Comparison of ENCODE assay signal across 14 cellular contexts in the genomic region with DNA sequence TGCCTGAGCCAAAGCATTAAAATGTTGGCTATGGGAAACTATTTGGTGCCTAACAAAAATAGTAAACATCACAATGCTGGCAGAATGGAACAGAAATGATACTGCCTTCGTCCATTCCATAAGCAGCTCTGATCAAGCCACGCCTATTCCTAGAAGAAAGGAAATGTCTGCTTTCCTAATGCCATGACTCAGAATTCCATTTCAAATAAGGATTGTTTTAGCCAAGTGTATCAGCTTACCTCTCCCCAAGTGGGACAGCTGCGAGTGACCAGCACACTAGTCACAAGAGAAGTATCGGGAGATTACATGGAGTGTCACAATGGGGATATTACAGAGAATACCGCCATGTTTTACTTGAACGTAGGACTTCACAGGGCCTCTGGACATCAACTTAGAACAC. TPM values are rescaled to one million over a fixed set of nuclear protein-coding genes. Genes with fewer than 3 reads are reported as not detected.
A peak's percentile ranks its signal among the peaks of the same experiment; 100 is the strongest.
DNase-seq lines count a peak whose midpoint lies in the region; ATAC-seq and TF ChIP-seq lines count a peak whose summit lies in the region.
"Had no signal": no experiment of that assay in that cellular context is flagged by ENCODE, and none has a peak within 500 bp of the region (broad histone marks: within the 10 kb centered on the region; RNA-seq: fewer than 3 reads in every experiment).

No MANE protein-coding gene starts in this region.

- H3K9me3 ChIP-seq in breast epithelium (no peaks in the 10 kb centered on the region), thoracic aorta (no peaks in the 10 kb centered on the region)
- H3K9me3 ChIP-seq in CD8-positive, alpha-beta memory T cell (ENCODE audit: low read length), result no peaks in the 10 kb centered on the region
- H3K9me3 ChIP-seq: Peyer's patch had no signal

- H3K9me3 Mint-ChIP-seq in MCF 10A (ENCODE audit: unreplicated experiment), result no peaks in the 10 kb centered on the region
- H3K9me3 Mint-ChIP-seq in CD8-positive, alpha-beta memory T cell, result peaks cover 0 to 7% (median 3%) of the 10 kb centered on the region in 5 donors
- H3K9me3 Mint-ChIP-seq: activated T-helper 2 cell treated with anti-CD3 and anti-CD28 coated beads, Interferon-gamma antibody, Interleukin-2, Interleukin-4, amounts not matched to agents 10 μg/mL and 5 μg/mL and 100 μg/mL, durations not matched to agents 14 hours and 24 hours and 36 hours had no signal

- no peaks in the 10 kb centered on the region for H3K36me3 Mint-ChIP-seq in MCF 10A (ENCODE audit: insufficient read depth, unreplicated experiment)
- H3K36me3 Mint-ChIP-seq in CD8-positive, alpha-beta memory T cell, result peaks cover 0 to 6% (median 0%) of the 10 kb centered on the region in 3 donors

- no peaks in the 10 kb centered on the region for H3K27me3 Mint-ChIP-seq in MCF 10A (ENCODE audit: insufficient read depth, unreplicated experiment)
- H3K27me3 Mint-ChIP-seq in CD8-positive, alpha-beta memory T cell, result peaks cover 9 to 25% of the 10 kb centered on the region in 2 donors

- no TSS peak for BruUV-seq in MCF 10A (replicated peaks; lab: Mats Ljungman, UMichigan)

- POLR2A ChIA-PET in MCF 10A (lab: Yijun Ruan, JAX), result interaction anchor here (0.6 to 1.5 kb wide), 5 partner anchors 9 to 81 kb away, joined by 3 to 10 read pairs (median 4); a partner anchor contains a TSS
- POLR2A ChIA-PET in CD8-positive, alpha-beta memory T cell (lab: Charles Lee), result no interaction called here

- peak overlapping the region; percentile 9 for H3K4me3 Mint-ChIP-seq in MCF 10A (ENCODE audit: unreplicated experiment)
- H3K4me3 Mint-ChIP-seq in CD8-positive, alpha-beta memory T cell, result no peak overlapping the region

- intact Hi-C loops in MCF 10A (cut with micrococcal nuclease) (no loop called here), breast epithelium (cut with DNase I; ENCODE audit: low total_unique reads) (no loop called here)

- TF ChIP-seq POLR2A in breast epithelium (IDR thresholded peaks at IDR 0.05), result no peak

- H3K36me3 ChIP-seq in breast epithelium (no peaks in the 10 kb centered on the region), thoracic aorta (peaks cover 4% of the 10 kb centered on the region)
- H3K36me3 ChIP-seq in CD8-positive, alpha-beta memory T cell (ENCODE audit: insufficient read depth, low read length), result no peaks in the 10 kb centered on the region
- H3K36me3 ChIP-seq: Peyer's patch had no signal

- H3K4me1 ChIP-seq in breast epithelium (no peaks in the 10 kb centered on the region), foreskin keratinocyte (peaks cover 20% of the 10 kb centered on the region), thoracic aorta (ENCODE audit: control insufficient read depth in 1 of 2, low read depth in 2 of 2) (peaks cover 4 to 14% of the 10 kb centered on the region in 2 donors)
- H3K4me1 ChIP-seq in CD8-positive, alpha-beta memory T cell (ENCODE audit: insufficient read depth, low read length), result no peaks in the 10 kb centered on the region
- H3K4me1 ChIP-seq: Peyer's patch had no signal

- DNase-seq in MCF 10A (ENCODE audit: unreplicated experiment) (peak; percentile 95), breast epithelium (ENCODE audit: low spot score in 2 of 2) (no peak), amniotic stem cell (lab: John Stamatoyannopoulos, UW) (peak; percentile 66), foreskin keratinocyte (peak; percentile 75 to 87), thoracic aorta (ENCODE audit: low spot score) (no peak), NCI-H1930 (lab: John Stamatoyannopoulos, UW) (no peak)
- DNase-seq in CD8-positive, alpha-beta memory T cell, result no peak
- DNase-seq: effector CD4-positive, alpha-beta T cell; NCI-H1436; Peyer's patch; stimulated activated CD4-positive, alpha-beta T cell treated with anti-CD3 and anti-CD28 coated beads, Interleukin-4, amount 100 ng/mL, for 24 hours had no signal

- H3K4me3 ChIP-seq in breast epithelium, result no peak overlapping the region
- H3K4me3 ChIP-seq in thoracic aorta, result no peak overlapping the region
- H3K4me3 ChIP-seq in CD8-positive, alpha-beta memory T cell (ENCODE audit: low read length), result no peak overlapping the region
- H3K4me3 ChIP-seq: Peyer's patch had no signal

- peak overlapping the region in 1 of 2 donors; percentile 32 for H3K27ac ChIP-seq in breast epithelium
- H3K27ac ChIP-seq in foreskin keratinocyte, result peak overlapping the region; percentile 71
- H3K27ac ChIP-seq in thoracic aorta, result peak overlapping the region in 1 of 2 donors; percentile 61
- H3K27ac ChIP-seq in CD8-positive, alpha-beta memory T cell (ENCODE audit: low read depth, low read length), result no peak overlapping the region
- H3K27ac ChIP-seq: Peyer's patch had no signal

- TF ChIP-seq CTCF in MCF 10A (IDR thresholded peaks at IDR 0.05; ENCODE audit: unreplicated experiment) (no peak), breast epithelium (IDR thresholded peaks at IDR 0.05) (no peak), foreskin keratinocyte (conservative IDR thresholded peaks at IDR 0.05) (no peak), thoracic aorta (IDR thresholded peaks at IDR 0.05) (no peak)

- peak overlapping the region; percentile 85 for H3K27ac Mint-ChIP-seq in MCF 10A (ENCODE audit: low read depth, unreplicated experiment)
- peak overlapping the region in 1 of 8 donors; percentile 11 for H3K27ac Mint-ChIP-seq in CD8-positive, alpha-beta memory T cell
- H3K27ac Mint-ChIP-seq: activated T-helper 2 cell treated with anti-CD3 and anti-CD28 coated beads, Interferon-gamma antibody, Interleukin-2, Interleukin-4, amounts not matched to agents 10 μg/mL and 5 μg/mL and 100 μg/mL, durations not matched to agents 14 hours and 24 hours and 36 hours had no signal

- ATAC-seq in foreskin keratinocyte (peak; percentile 89), thoracic aorta (ENCODE audit: insufficient number of reproducible peaks, low FRiP score, low read depth) (peak; percentile 82), HG03196 (IDR thresholded peaks at IDR 0.05; ENCODE audit: unreplicated experiment) (no peak)
- ATAC-seq: activated CD4-positive, CD25-positive, alpha-beta regulatory T cell treated with anti-CD3 and anti-CD28 coated beads, Interleukin-2, amount 50 U/mL, for 24 hours had no signal

- peaks cover 25% of the 10 kb centered on the region for H3K4me1 Mint-ChIP-seq in MCF 10A (ENCODE audit: insufficient read depth, unreplicated experiment)
- no peaks in the 10 kb centered on the region for H3K4me1 Mint-ChIP-seq in CD8-positive, alpha-beta memory T cell

- CTCF ChIA-PET in MCF 10A (lab: Yijun Ruan, JAX), result interaction anchor here (0.6 to 1.1 kb wide), 2 partner anchors 15 to 317 kb away, joined by 3 to 4 read pairs; no protein-coding TSS in a partner anchor
- CTCF ChIA-PET in CD8-positive, alpha-beta memory T cell (lab: Charles Lee), result no interaction called here

- H3K27me3 ChIP-seq in breast epithelium (no peaks in the 10 kb centered on the region), foreskin keratinocyte (no peaks in the 10 kb centered on the region), thoracic aorta (replicated peaks; ENCODE audit: insufficient read depth) (no peaks in the 10 kb centered on the region)
- H3K27me3 ChIP-seq in CD8-positive, alpha-beta memory T cell (ENCODE audit: insufficient read depth, low read length, poor library complexity, severe bottlenecking), result no peaks in the 10 kb centered on the region
- H3K27me3 ChIP-seq: Peyer's patch had no signal

RNA-seq across cellular contexts. Expression of a gene that starts 38.7 kb away (rescaled TPM):
- total RNA-seq in MCF 10A (2022), result 0.79 and 2.0 TPM in 2 replicates
- total RNA-seq in breast epithelium, result 10 to 100 TPM in 2 of 3 donors, 1 to 10 TPM in 1; 8.6 to 20.8 (median 16.1) TPM
- total RNA-seq in foreskin keratinocyte, result 3.2 and 4.8 TPM in 2 replicates
- polyA plus RNA-seq in foreskin keratinocyte, result 3.4 and 4.0 TPM in 2 replicates
- total RNA-seq in thoracic aorta, result 10 to 100 TPM; 30.4 to 45.2 TPM
- total RNA-seq in CD8-positive, alpha-beta memory T cell, result under 1 TPM in 1 of 2 experiments, not detected in 1; 0.11 TPM
- not detected for polyA plus RNA-seq in CD8-positive, alpha-beta memory T cell

RNA-seq across cellular contexts. Expression of a gene that starts 45.6 kb away (rescaled TPM):
- 31.6 and 31.8 TPM in 2 replicates for total RNA-seq in MCF 10A (2022)
- total RNA-seq in breast epithelium, result 10 to 100 TPM; 14.4 to 37.5 (median 29.8) TPM
- total RNA-seq in foreskin keratinocyte, result 21.7 and 22.3 TPM in 2 replicates
- 8.7 and 10.3 TPM in 2 replicates for polyA plus RNA-seq in foreskin keratinocyte
- total RNA-seq in thoracic aorta, result 10 to 100 TPM in 1 of 2 donors, 1 to 10 TPM in 1; 8.0 to 24.5 TPM
- total RNA-seq in CD8-positive, alpha-beta memory T cell, result 10 to 100 TPM; 51.2 to 52.6 TPM
- 24.1 TPM for polyA plus RNA-seq in CD8-positive, alpha-beta memory T cell

RNA-seq across cellular contexts. Expression of a gene that starts 53.1 kb away (rescaled TPM):
- total RNA-seq in MCF 10A (2022) (10.3 and 11.4 TPM in 2 replicates), breast epithelium (10 to 100 TPM; 20.3 to 26.2 (median 23.2) TPM), foreskin keratinocyte (7.9 and 9.3 TPM in 2 replicates), thoracic aorta (10 to 100 TPM; 24.1 to 28.6 TPM)
- polyA plus RNA-seq in foreskin keratinocyte, result 3.0 and 3.1 TPM in 2 replicates
- total RNA-seq in CD8-positive, alpha-beta memory T cell, result 10 to 100 TPM; 12.5 to 13.0 TPM
- 8.5 TPM for polyA plus RNA-seq in CD8-positive, alpha-beta memory T cell

Comparison
In these comparisons a context has a peak if more than half of its experiments do, and no peak if none do; other contexts are left out.
1. DNase-seq: peak in MCF 10A (single experiment), amniotic stem cell (single experiment) and foreskin keratinocyte (2 of 2); none in breast epithelium (0 of 2), thoracic aorta (single experiment), CD8-positive, alpha-beta memory T cell (0 of 5) and NCI-H1930 (0 of 2).